Comparison of ENCODE assay signal across 9 cellular contexts in the genomic region with DNA sequence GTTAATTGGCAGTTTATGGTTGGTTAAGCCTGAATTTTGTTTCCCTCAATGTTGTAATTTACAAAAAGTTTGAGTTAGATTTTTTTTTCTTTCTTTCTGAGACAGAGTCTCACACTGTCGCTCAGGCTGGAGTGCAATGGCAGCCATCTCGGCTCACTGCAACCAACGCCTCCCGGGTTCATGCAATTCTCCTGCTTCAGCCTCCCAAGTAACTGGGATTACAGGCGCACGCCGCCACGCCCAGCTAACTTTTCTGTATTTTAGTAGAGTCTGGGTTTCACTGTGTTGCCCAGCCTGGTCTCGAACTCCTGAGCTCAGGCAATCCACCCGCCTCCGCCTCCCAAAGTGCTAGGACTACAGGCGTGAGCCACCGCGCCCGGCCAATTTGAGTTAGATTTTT. TPM values are rescaled to one million over a fixed set of nuclear protein-coding genes. Genes with fewer than 3 reads are reported as not detected.
DNase-seq lines count a peak whose midpoint lies in the region; ATAC-seq and TF ChIP-seq lines count a peak whose summit lies in the region.
"Had no signal": no experiment of that assay in that cellular context is flagged by ENCODE, and none has a peak within 500 bp of the region (broad histone marks: within the 10 kb centered on the region; RNA-seq: fewer than 3 reads in every experiment).

No MANE protein-coding gene starts in this region.

- TF ChIP-seq CTCF in KMS-11 (conservative IDR thresholded peaks at IDR 0.05; ENCODE audit: low read depth, low read length) (no peak), natural killer cell (IDR thresholded peaks at IDR 0.05) (no peak)

- H3K27me3 ChIP-seq in BLaER1 (no peaks in the 10 kb centered on the region), KMS-11 (ENCODE audit: insufficient read depth, low read depth) (no peaks in the 10 kb centered on the region)

- ATAC-seq in central memory CD8-positive, alpha-beta T cell (replicated peaks; ENCODE audit: extremely low read depth, poor library complexity, severe bottlenecking) = no peak
- ATAC-seq in natural killer cell = no peak
- ATAC-seq in GM18498 (IDR thresholded peaks at IDR 0.05; ENCODE audit: unreplicated experiment) = no peak

- no peak overlapping the region; the same call in 1 of the 2 replicates for H2AFZ ChIP-seq in KMS-11 (ENCODE audit: low read depth)

- peaks cover 21% of the 10 kb centered on the region for H3K4me1 ChIP-seq in BLaER1
- H3K4me1 ChIP-seq in KMS-11 (ENCODE audit: low read depth, poor library complexity, severe bottlenecking) = no peaks in the 10 kb centered on the region

- peak overlapping the region; percentile 94 for H3K27ac Mint-ChIP-seq in central memory CD8-positive, alpha-beta T cell (ENCODE audit: low read depth)
- H3K27ac Mint-ChIP-seq in natural killer cell = peak overlapping the region; percentile 87 to 94

- peaks cover 45% of the 10 kb centered on the region for H3K9me3 ChIP-seq in BLaER1

- peaks cover 32% of the 10 kb centered on the region; the same call in 1 of the 2 replicates for H3K79me2 ChIP-seq in KMS-11 (ENCODE audit: insufficient read depth, low read depth)

- peaks cover 10% of the 10 kb centered on the region for H3K36me3 Mint-ChIP-seq in central memory CD8-positive, alpha-beta T cell (ENCODE audit: insufficient read depth)
- no peaks in the 10 kb centered on the region for H3K36me3 Mint-ChIP-seq in natural killer cell

- H4K20me1 ChIP-seq in BLaER1 (peaks cover 21% of the 10 kb centered on the region), KMS-11 (ENCODE audit: insufficient read depth) (no peaks in the 10 kb centered on the region)

- H3K9me3 Mint-ChIP-seq in central memory CD8-positive, alpha-beta T cell = no peaks in the 10 kb centered on the region
- H3K9me3 Mint-ChIP-seq in natural killer cell = no peaks in the 10 kb centered on the region

- peak overlapping the region; percentile 94 for H3K4me3 Mint-ChIP-seq in central memory CD8-positive, alpha-beta T cell
- peak overlapping the region; percentile 97 for H3K4me3 Mint-ChIP-seq in natural killer cell

- no peaks in the 10 kb centered on the region for H3K27me3 Mint-ChIP-seq in central memory CD8-positive, alpha-beta T cell
- no peaks in the 10 kb centered on the region for H3K27me3 Mint-ChIP-seq in natural killer cell (ENCODE audit: low read depth in 2 of 2)

- H3K9ac ChIP-seq in BLaER1 (peak overlapping the region; percentile 92), KMS-11 (no peak overlapping the region)

- intact Hi-C loops in natural killer cell (cut with micrococcal nuclease) = loop anchor here (5.0 kb wide), 1 partner anchor 977 kb away; no protein-coding TSS in a partner anchor

- H3K27ac ChIP-seq in BLaER1 (no peak overlapping the region), KMS-11 (no peak overlapping the region)

- H3K4me3 ChIP-seq in BLaER1 = peak overlapping the region; percentile 89
- no peak overlapping the region for H3K4me3 ChIP-seq in KMS-11 (IDR thresholded peaks at IDR 0.05; ENCODE audit: insufficient read depth, low read depth, low read length)

- H3K36me3 ChIP-seq in BLaER1 (peaks cover 38% of the 10 kb centered on the region), KMS-11 (ENCODE audit: insufficient read depth) (no peaks in the 10 kb centered on the region)

- DNase-seq in central memory CD8-positive, alpha-beta T cell (ENCODE audit: low spot score in 2 of 2) = no peak
- no peak for DNase-seq in natural killer cell
- no peak for DNase-seq in DMS53 treated with DMSO at 0.1 percent for 48 hours (lab: John Stamatoyannopoulos, UW; ENCODE audit: unreplicated experiment)
- no peak for DNase-seq in stimulated activated CD4-positive, alpha-beta T cell treated with anti-CD3 and anti-CD28 coated beads, Interleukin-2, amount 100 ng/mL, for 24 hours
- no peak for DNase-seq in DMS153 treated with DMSO at 0.1 percent for 48 hours (lab: John Stamatoyannopoulos, UW; ENCODE audit: unreplicated experiment)
- DNase-seq: activated CD4-positive, alpha-beta T cell treated with anti-CD3 and anti-CD28 coated beads for 1 hour had no signal

- peak overlapping the region; percentile 80 for H3K4me2 ChIP-seq in BLaER1
- H3K4me2 ChIP-seq in KMS-11 = peak overlapping the region; percentile 69

- H3K4me1 Mint-ChIP-seq in central memory CD8-positive, alpha-beta T cell = peaks cover 44% of the 10 kb centered on the region
- peaks cover 42 to 53% of the 10 kb centered on the region in 2 donors for H3K4me1 Mint-ChIP-seq in natural killer cell

RNA-seq across cellular contexts. Expression of a gene that starts 0.9 kb away (rescaled TPM):
- 1 to 10 TPM; 2.9 to 4.2 (median 4.0) TPM for total RNA-seq in natural killer cell
